ENCODE assay signal across 8 cellular contexts in the genomic region with DNA sequence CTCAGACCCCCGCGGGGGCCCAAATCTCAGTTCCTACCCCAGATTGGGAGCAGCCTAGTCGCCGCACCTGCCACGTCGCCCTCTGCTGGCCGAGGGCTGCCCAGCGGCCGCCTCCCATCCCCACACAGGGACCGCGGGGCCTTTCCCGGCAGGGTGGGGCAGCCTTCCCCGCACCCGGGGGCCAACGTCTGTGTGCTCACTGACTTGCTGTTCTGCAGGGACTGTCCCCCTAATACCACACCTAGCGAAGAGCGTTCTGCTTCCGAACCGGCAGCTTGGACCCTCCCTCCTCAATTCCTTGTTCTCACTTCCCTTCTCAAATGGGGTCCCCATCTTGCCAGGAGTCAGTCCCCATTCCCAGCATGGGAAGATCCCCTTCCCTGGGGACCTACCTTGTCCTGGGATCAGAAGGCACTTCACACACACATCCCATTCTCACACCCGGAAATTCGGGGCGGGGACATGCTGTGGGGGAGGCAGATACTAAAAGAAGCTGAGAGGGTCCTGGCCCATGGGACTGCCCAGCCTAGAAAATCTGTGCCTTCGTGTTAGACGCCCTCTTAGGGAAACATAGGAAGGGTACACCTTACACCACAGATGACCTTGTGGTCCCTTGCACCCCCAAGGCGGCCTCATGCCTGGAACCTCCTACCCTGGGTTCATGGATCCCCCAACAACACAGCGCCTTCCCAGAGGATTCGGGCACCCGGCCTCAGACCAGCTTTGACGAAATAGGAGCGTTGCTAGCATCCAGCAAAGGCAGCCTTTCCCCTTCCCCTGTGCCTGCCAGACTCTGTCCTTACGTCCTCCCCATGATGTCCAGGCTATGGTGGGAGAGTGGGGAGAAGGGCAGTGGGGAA. TPM values are rescaled to one million over a fixed set of nuclear protein-coding genes. Genes with fewer than 3 reads are reported as not detected.
DNase-seq lines count a peak whose midpoint lies in the region; ATAC-seq and TF ChIP-seq lines count a peak whose summit lies in the region.

No MANE protein-coding gene starts in this region.

- no CpG with 5 or more reads among the region's 31 CpGs for WGBS in mesendoderm (ENCODE audit: extremely low coverage, insufficient coverage, low lambda C conversion rate)

- H3K18ac ChIP-seq in mesendoderm (ENCODE audit: low read length) = no peak overlapping the region

- peak overlapping the region; percentile 14 for H3K4me3 Mint-ChIP-seq in activated CD4-positive, alpha-beta T cell treated with anti-CD3 and anti-CD28 coated beads for 36 hours

- H3K36me3 ChIP-seq in mesendoderm (ENCODE audit: control insufficient read depth, insufficient read depth, low read length) = no peaks in the 10 kb centered on the region

- H2BK120ac ChIP-seq in mesendoderm (ENCODE audit: low read depth, low read length) = no peak overlapping the region

- DNase-seq in DMS53 (lab: John Stamatoyannopoulos, UW) = peak; percentile 47
- DNase-seq in DMS53 treated with DMSO at 0.1 percent for 48 hours (lab: John Stamatoyannopoulos, UW; ENCODE audit: unreplicated experiment) = no peak
- DNase-seq in activated CD4-positive, alpha-beta T cell treated with anti-CD3 and anti-CD28 coated beads for 36 hours = peak; percentile 79
- DNase-seq in coronary artery (ENCODE audit: low spot score) = no peak
- DNase-seq in mesendoderm = peak; percentile 47
- peak; percentile 49 for DNase-seq in stimulated activated CD8-positive, alpha-beta memory T cell treated with anti-CD3 and anti-CD28 coated beads, Interleukin-4, amount 100 ng/mL, for 24 hours (ENCODE audit: low read depth)
- no peak for DNase-seq in NCI-H774 (lab: John Stamatoyannopoulos, UW)

- H3K56ac ChIP-seq in mesendoderm (ENCODE audit: low read length) = peak overlapping the region; percentile 61

- no peaks in the 10 kb centered on the region for H3K27me3 Mint-ChIP-seq in activated CD4-positive, alpha-beta T cell treated with anti-CD3 and anti-CD28 coated beads for 36 hours

- H3K4me3 ChIP-seq in coronary artery = peak overlapping the region; percentile 45
- no peak overlapping the region for H3K4me3 ChIP-seq in mesendoderm (ENCODE audit: low read length)

- H3K4me2 ChIP-seq in mesendoderm (ENCODE audit: low read length) = no peak overlapping the region

- H2BK15ac ChIP-seq in mesendoderm (replicated peaks; ENCODE audit: low read depth) = no peak overlapping the region

- no peak overlapping the region for H3K23ac ChIP-seq in mesendoderm (ENCODE audit: low read length)

- H3K4ac ChIP-seq in mesendoderm (ENCODE audit: low read depth, low read length) = no peak overlapping the region

- H3K79me2 ChIP-seq in mesendoderm (ENCODE audit: control insufficient read depth, insufficient read depth, low read length) = no peaks in the 10 kb centered on the region

- no peaks in the 10 kb centered on the region for H3K9me3 Mint-ChIP-seq in activated CD4-positive, alpha-beta T cell treated with anti-CD3 and anti-CD28 coated beads for 36 hours (ENCODE audit: low read depth)

- TF ChIP-seq CTCF in coronary artery (IDR thresholded peaks at IDR 0.05) = peak; percentile 86

- H4K5ac ChIP-seq in mesendoderm (ENCODE audit: low read length) = no peak overlapping the region

- H3K27ac ChIP-seq in coronary artery (peak overlapping the region in 1 of 2 donors; percentile 82), mesendoderm (ENCODE audit: low read depth, low read length) (no peak overlapping the region)

- intact Hi-C loops in activated CD4-positive, alpha-beta T cell treated with anti-CD3 and anti-CD28 coated beads for 36 hours (cut with DNase I, micrococcal nuclease) = no loop called here

- no peak overlapping the region for H3K27ac Mint-ChIP-seq in activated CD4-positive, alpha-beta T cell treated with anti-CD3 and anti-CD28 coated beads for 36 hours

- peak; percentile 83 for ATAC-seq in activated CD4-positive, alpha-beta T cell treated with anti-CD3 and anti-CD28 coated beads for 36 hours
- ATAC-seq in GM21723 (IDR thresholded peaks at IDR 0.05; ENCODE audit: unreplicated experiment) = no peak

- H3K79me1 ChIP-seq in mesendoderm (ENCODE audit: low read length) = no peaks in the 10 kb centered on the region

- POLR2A ChIA-PET in activated CD4-positive, alpha-beta T cell treated with anti-CD3 and anti-CD28 coated beads for 36 hours (lab: Charles Lee) = no interaction called here

- H3K36me3 Mint-ChIP-seq in activated CD4-positive, alpha-beta T cell treated with anti-CD3 and anti-CD28 coated beads for 36 hours (ENCODE audit: low read depth) = no peaks in the 10 kb centered on the region

- H3K27me3 ChIP-seq in mesendoderm (ENCODE audit: insufficient read depth, low read length, poor library complexity) = no peaks in the 10 kb centered on the region

- peaks cover 17% of the 10 kb centered on the region for H3K4me1 ChIP-seq in mesendoderm (ENCODE audit: control insufficient read depth, low read depth, low read length)

- no peak overlapping the region for H4K8ac ChIP-seq in mesendoderm (ENCODE audit: low read depth, low read length)

- peak overlapping the region; percentile 14 for H3K9ac ChIP-seq in mesendoderm (ENCODE audit: low read length)

- peak overlapping the region; percentile 11 for H2BK5ac ChIP-seq in mesendoderm (ENCODE audit: low read length)

- H3K4me1 Mint-ChIP-seq in activated CD4-positive, alpha-beta T cell treated with anti-CD3 and anti-CD28 coated beads for 36 hours = peaks cover 11% of the 10 kb centered on the region

- CTCF ChIA-PET in activated CD4-positive, alpha-beta T cell treated with anti-CD3 and anti-CD28 coated beads for 36 hours (lab: Charles Lee) = interaction anchor here (0.5 to 2.4 kb wide), 17 partner anchors 12 to 1748 kb away, joined by 3 to 9 read pairs (median 3); no protein-coding TSS in a partner anchor

- H2AK5ac ChIP-seq in mesendoderm (ENCODE audit: low read length) = no peak overlapping the region

RNA-seq across cellular contexts. Expression of gene ACVRL1, which starts 16.4 kb away (rescaled TPM):
- total RNA-seq in activated CD4-positive, alpha-beta T cell treated with anti-CD3 and anti-CD28 coated beads for 36 hours = not detected
- polyA plus RNA-seq in mesendoderm (2013, experiment 1 of 2) = 0.21 TPM
- 0.01 TPM for polyA plus RNA-seq in mesendoderm (2013, experiment 2 of 2)

RNA-seq across cellular contexts. Expression of gene ACVR1B, which starts 27.8 kb away (rescaled TPM):
- total RNA-seq in activated CD4-positive, alpha-beta T cell treated with anti-CD3 and anti-CD28 coated beads for 36 hours = 10 to 100 TPM; 10.1 to 12.7 TPM
- polyA plus RNA-seq in mesendoderm (2013, experiment 1 of 2) = 9.9 TPM
- polyA plus RNA-seq in mesendoderm (2013, experiment 2 of 2) = 9.5 TPM

RNA-seq across cellular contexts. Expression of gene ANKRD33, which starts 35.8 kb away (rescaled TPM):
- not detected for total RNA-seq in activated CD4-positive, alpha-beta T cell treated with anti-CD3 and anti-CD28 coated beads for 36 hours
- polyA plus RNA-seq in mesendoderm (2013, experiment 1 of 2) = not detected
- 0.03 TPM for polyA plus RNA-seq in mesendoderm (2013, experiment 2 of 2)

Comparison
In these comparisons a context has a peak if more than half of its experiments do, and no peak if none do; other contexts are left out.
1. DNase-seq: peak in DMS53 (single experiment), activated CD4-positive, alpha-beta T cell treated with anti-CD3 and anti-CD28 coated beads for 36 hours (single experiment), mesendoderm (single experiment) and stimulated activated CD8-positive, alpha-beta memory T cell treated with anti-CD3 and anti-CD28 coated beads, Interleukin-4, amount 100 ng/mL, for 24 hours (single experiment); none in DMS53 treated with DMSO at 0.1 percent for 48 hours (single experiment), coronary artery (single experiment) and NCI-H774 (single experiment).